Comparison of ENCODE assay signal across 10 cellular contexts in the genomic region with DNA sequence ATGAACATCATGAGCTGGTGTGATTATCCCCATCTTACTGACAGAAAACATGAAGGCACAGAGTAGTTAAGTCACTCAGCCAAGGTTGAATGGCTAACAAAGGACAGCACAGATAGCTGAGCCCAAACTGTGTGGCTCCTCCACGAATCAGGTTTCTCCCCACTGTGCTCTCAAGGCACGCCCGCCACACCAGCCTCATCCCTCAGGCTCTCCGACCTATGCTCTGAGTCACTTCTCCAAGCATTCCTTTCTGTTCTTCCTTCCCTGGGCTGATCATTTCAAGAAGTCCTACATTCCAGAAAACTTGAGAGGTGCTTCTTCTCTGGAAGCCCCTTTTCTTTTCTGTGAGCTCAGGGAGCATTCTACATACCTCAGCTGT. TPM values are rescaled to one million over a fixed set of nuclear protein-coding genes. Genes with fewer than 3 reads are reported as not detected.
A peak's percentile ranks its signal among the peaks of the same experiment; 100 is the strongest.
DNase-seq lines count a peak whose midpoint lies in the region; ATAC-seq and TF ChIP-seq lines count a peak whose summit lies in the region.
"Had no signal": no experiment of that assay in that cellular context is flagged by ENCODE, and none has a peak within 500 bp of the region (broad histone marks: within the 10 kb centered on the region; RNA-seq: fewer than 3 reads in every experiment).

No MANE protein-coding gene starts in this region.

- TF ChIP-seq POLR2A in lower leg skin (IDR thresholded peaks at IDR 0.05), result no peak

- no peak for TF ChIP-seq CTCF in lower leg skin (IDR thresholded peaks at IDR 0.05)

- DNase-seq in ACHN (peak; percentile 73), HCEC 1CT (peak; percentile 39), astrocyte of the hippocampus (ENCODE audit: low read depth, low spot score) (peak; percentile 47), kidney glomerular epithelial cell (lab: John Stamatoyannopoulos, UW) (peak; percentile 42), lower leg skin (ENCODE audit: low spot score in 2 of 2) (no peak), DMS79 treated with DMSO at 0.1 percent for 48 hours (lab: John Stamatoyannopoulos, UW) (no peak)
- DNase-seq: COR-L47, heart right ventricle had no signal

- no peak for ATAC-seq in HG03342 (IDR thresholded peaks at IDR 0.05; ENCODE audit: unreplicated experiment)
- ATAC-seq in HG03439 (IDR thresholded peaks at IDR 0.05; ENCODE audit: unreplicated experiment), result no peak

- in situ Hi-C loops in ACHN (cut with HindIII; ENCODE audit: low pct_ligation_motif_present, low pct_unique_long_range_greater_than_20kb, low sequenced_read_pairs), result no loop called here

- no peak overlapping the region for H3K4me3 ChIP-seq in lower leg skin (ENCODE audit: low read depth, poor library complexity, severe bottlenecking)
- H3K4me3 ChIP-seq: heart right ventricle had no signal

- intact Hi-C loops in lower leg skin (cut with DNase I; ENCODE audit: low total_unique reads), result no loop called here

- 52 to 67% methylated on average over 4 of the region's 4 CpGs for WGBS in lower leg skin, 2 donors

RNA-seq across cellular contexts. Expression of a gene that starts 25.3 kb away (rescaled TPM):
- total RNA-seq in lower leg skin, result 10 to 100 TPM in 3 of 4 donors, 1 to 10 TPM in 1; 4.3 to 23.5 (median 14.5) TPM

Comparison
In these comparisons a context has a peak if more than half of its experiments do, and no peak if none do; other contexts are left out.
1. DNase-seq: peak in ACHN (single experiment), HCEC 1CT (single experiment), astrocyte of the hippocampus (single experiment) and kidney glomerular epithelial cell (single experiment); none in lower leg skin (0 of 2) and DMS79 treated with DMSO at 0.1 percent for 48 hours (single experiment).